Comparison of ENCODE assay signal across 13 cellular contexts in the genomic region with DNA sequence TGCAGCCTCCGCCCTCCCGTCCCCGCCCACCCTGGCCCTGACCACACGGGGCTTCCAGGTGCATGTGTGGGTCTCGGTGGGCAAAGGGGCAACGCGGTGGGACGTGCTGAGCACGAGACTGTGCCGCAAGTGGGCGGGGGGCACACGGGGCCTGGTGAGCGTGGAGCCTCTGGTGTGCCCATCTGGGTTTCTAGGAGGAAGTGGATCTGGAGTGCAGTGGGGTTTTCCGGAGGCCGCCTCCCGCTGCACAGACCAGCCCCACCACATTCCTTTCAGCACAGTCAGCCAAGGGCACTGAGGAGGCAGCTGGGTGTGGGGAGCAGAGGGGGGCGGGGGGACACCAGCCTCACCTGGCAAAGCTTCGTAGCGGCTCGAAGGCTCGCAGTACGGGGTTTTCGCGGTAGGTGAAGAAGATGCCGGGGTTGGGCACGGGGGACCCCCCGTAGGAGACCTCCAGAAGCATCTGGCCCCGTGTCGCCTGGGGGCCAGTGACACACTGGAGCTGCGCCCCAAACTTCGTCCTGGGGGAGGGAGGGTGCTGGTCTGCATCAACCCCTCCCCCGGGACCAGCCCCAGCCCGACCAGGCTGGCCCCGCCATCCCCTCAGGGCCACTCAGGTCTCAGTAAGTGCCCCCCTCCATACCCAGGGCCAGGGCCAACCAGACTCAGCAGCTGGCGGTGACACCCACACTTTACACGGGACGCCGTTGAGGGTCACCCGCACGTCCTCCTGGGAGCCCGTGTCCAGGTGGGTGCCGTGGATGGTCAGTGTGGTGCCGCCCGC. TPM values are rescaled to one million over a fixed set of nuclear protein-coding genes. Genes with fewer than 3 reads are reported as not detected.
DNase-seq lines count a peak whose midpoint lies in the region; ATAC-seq and TF ChIP-seq lines count a peak whose summit lies in the region.
"Had no signal": no experiment of that assay in that cellular context is flagged by ENCODE, and none has a peak within 500 bp of the region (broad histone marks: within the 10 kb centered on the region; RNA-seq: fewer than 3 reads in every experiment).

No MANE protein-coding gene starts in this region.

- ATAC-seq in lower lobe of right lung (peak; percentile 91 to 94), WTC11 (no peak), GM18909 (IDR thresholded peaks at IDR 0.05; ENCODE audit: poor library complexity, unreplicated experiment) (no peak)

- H3K4me1 ChIP-seq in colonic mucosa (no peaks in the 10 kb centered on the region), lower lobe of right lung (peaks cover 17% of the 10 kb centered on the region)
- H3K4me1 ChIP-seq: ascending aorta, right lobe of liver had no signal

- H3K27ac Mint-ChIP-seq in activated naive CD4-positive, alpha-beta T cell treated with anti-CD3 and anti-CD28 coated beads, Interleukin-2, amount 10 ng/mL, durations not matched to agents 7 days and 5 days: no peak overlapping the region
- H3K27ac Mint-ChIP-seq in WTC11: no peak overlapping the region
- H3K27ac Mint-ChIP-seq: activated CD4-positive, alpha-beta T cell treated with anti-CD3 and anti-CD28 coated beads, Interleukin-2, amount 10 ng/mL, durations not matched to agents 24 days and 14 days had no signal

- intact Hi-C loops in colonic mucosa (cut with DNase I): no loop called here
- intact Hi-C loops in lower lobe of right lung (cut with DNase I): no loop called here

- DNase-seq in A172 (ENCODE audit: low spot score) (peak; percentile 92), LHCN-M2 (ENCODE audit: low read depth) (peak; percentile 80), colonic mucosa (peak; percentile 77), lower lobe of right lung (peak; percentile 89), DMS 273 treated with DMSO at 0.1 percent for 48 hours (lab: John Stamatoyannopoulos, UW) (no peak), WTC11 (ENCODE audit: low spot score) (no peak)
- DNase-seq in activated naive CD4-positive, alpha-beta T cell treated with anti-CD3 and anti-CD28 coated beads, Interleukin-2, amount 10 ng/mL, durations not matched to agents 7 days and 5 days: no peak
- DNase-seq: activated CD4-positive, alpha-beta T cell treated with anti-CD3 and anti-CD28 coated beads, Interleukin-2, amount 10 ng/mL, durations not matched to agents 24 days and 14 days; NCI-H774; right lobe of liver; stimulated activated naive CD4-positive, alpha-beta T cell treated with Interleukin-2 at 50 U/mL for 16 hours had no signal

- no peak overlapping the region for H3K4me3 Mint-ChIP-seq in activated naive CD4-positive, alpha-beta T cell treated with anti-CD3 and anti-CD28 coated beads, Interleukin-2, amount 10 ng/mL, durations not matched to agents 7 days and 5 days
- H3K4me3 Mint-ChIP-seq in WTC11: no peak overlapping the region
- H3K4me3 Mint-ChIP-seq: activated CD4-positive, alpha-beta T cell treated with anti-CD3 and anti-CD28 coated beads, Interleukin-2, amount 10 ng/mL, durations not matched to agents 24 days and 14 days had no signal

- H3K27me3 ChIP-seq in colonic mucosa (no peaks in the 10 kb centered on the region), lower lobe of right lung (ENCODE audit: low read depth) (no peaks in the 10 kb centered on the region)
- H3K27me3 ChIP-seq: ascending aorta, right lobe of liver had no signal

- POLR2A ChIA-PET in WTC11 (lab: Charles Lee): no interaction called here

- H3K36me3 Mint-ChIP-seq in activated naive CD4-positive, alpha-beta T cell treated with anti-CD3 and anti-CD28 coated beads, Interleukin-2, amount 10 ng/mL, durations not matched to agents 7 days and 5 days: no peaks in the 10 kb centered on the region
- H3K36me3 Mint-ChIP-seq in WTC11: peaks cover 27% of the 10 kb centered on the region

- no peaks in the 10 kb centered on the region for H3K9me3 ChIP-seq in colonic mucosa
- no peaks in the 10 kb centered on the region for H3K9me3 ChIP-seq in lower lobe of right lung
- H3K9me3 ChIP-seq: ascending aorta, right lobe of liver had no signal

- H3K36me3 ChIP-seq in colonic mucosa (peaks cover 43% of the 10 kb centered on the region), lower lobe of right lung (peaks cover 95% of the 10 kb centered on the region)

- no peak overlapping the region for H3K9ac ChIP-seq in colonic mucosa (ENCODE audit: low read depth in 2 of 2, low read length in 2 of 2)

- CTCF ChIA-PET in activated naive CD4-positive, alpha-beta T cell treated with anti-CD3 and anti-CD28 coated beads, Interleukin-2, amount 10 ng/mL, durations not matched to agents 7 days and 5 days (lab: Charles Lee): no interaction called here
- CTCF ChIA-PET in WTC11 (lab: Charles Lee): interaction anchor here (0.6 kb wide), 1 partner anchor 11 kb away, joined by 3 read pairs; no protein-coding TSS in a partner anchor

- no peak for TF ChIP-seq CTCF in colonic mucosa (IDR thresholded peaks at IDR 0.05)
- no peak for TF ChIP-seq CTCF in lower lobe of right lung (IDR thresholded peaks at IDR 0.05)
- TF ChIP-seq CTCF in WTC11 (IDR thresholded peaks at IDR 0.05): no peak

- H3K27ac ChIP-seq in colonic mucosa: no peak overlapping the region
- H3K27ac ChIP-seq in lower lobe of right lung: peak overlapping the region; percentile 64
- H3K27ac ChIP-seq: ascending aorta, right lobe of liver had no signal

- H3K4me1 Mint-ChIP-seq in activated naive CD4-positive, alpha-beta T cell treated with anti-CD3 and anti-CD28 coated beads, Interleukin-2, amount 10 ng/mL, durations not matched to agents 7 days and 5 days: no peaks in the 10 kb centered on the region
- no peaks in the 10 kb centered on the region for H3K4me1 Mint-ChIP-seq in WTC11
- H3K4me1 Mint-ChIP-seq: activated CD4-positive, alpha-beta T cell treated with anti-CD3 and anti-CD28 coated beads, Interleukin-2, amount 10 ng/mL, durations not matched to agents 24 days and 14 days had no signal

- H3K9me3 Mint-ChIP-seq in activated naive CD4-positive, alpha-beta T cell treated with anti-CD3 and anti-CD28 coated beads, Interleukin-2, amount 10 ng/mL, durations not matched to agents 7 days and 5 days: no peaks in the 10 kb centered on the region
- H3K9me3 Mint-ChIP-seq in WTC11: no peaks in the 10 kb centered on the region
- H3K9me3 Mint-ChIP-seq: activated CD4-positive, alpha-beta T cell treated with anti-CD3 and anti-CD28 coated beads, Interleukin-2, amount 10 ng/mL, durations not matched to agents 24 days and 14 days had no signal

- no peaks in the 10 kb centered on the region for H3K27me3 Mint-ChIP-seq in activated naive CD4-positive, alpha-beta T cell treated with anti-CD3 and anti-CD28 coated beads, Interleukin-2, amount 10 ng/mL, durations not matched to agents 7 days and 5 days
- no peaks in the 10 kb centered on the region for H3K27me3 Mint-ChIP-seq in WTC11 (ENCODE audit: low read depth)
- H3K27me3 Mint-ChIP-seq: activated CD4-positive, alpha-beta T cell treated with anti-CD3 and anti-CD28 coated beads, Interleukin-2, amount 10 ng/mL, durations not matched to agents 24 days and 14 days had no signal

- H3K4me3 ChIP-seq in colonic mucosa: no peak overlapping the region
- no peak overlapping the region for H3K4me3 ChIP-seq in lower lobe of right lung
- H3K4me3 ChIP-seq: ascending aorta, right lobe of liver had no signal

TF ChIP-seq in WTC11, 78 proteins besides CTCF, POLR2A, EP300 and RAD21 (continues in another document):
- TF ChIP-seq, protein P1, sequence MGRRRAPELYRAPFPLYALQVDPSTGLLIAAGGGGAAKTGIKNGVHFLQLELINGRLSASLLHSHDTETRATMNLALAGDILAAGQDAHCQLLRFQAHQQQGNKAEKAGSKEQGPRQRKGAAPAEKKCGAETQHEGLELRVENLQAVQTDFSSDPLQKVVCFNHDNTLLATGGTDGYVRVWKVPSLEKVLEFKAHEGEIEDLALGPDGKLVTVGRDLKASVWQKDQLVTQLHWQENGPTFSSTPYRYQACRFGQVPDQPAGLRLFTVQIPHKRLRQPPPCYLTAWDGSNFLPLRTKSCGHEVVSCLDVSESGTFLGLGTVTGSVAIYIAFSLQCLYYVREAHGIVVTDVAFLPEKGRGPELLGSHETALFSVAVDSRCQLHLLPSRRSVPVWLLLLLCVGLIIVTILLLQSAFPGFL (CRISPR knock-in tag; IDR thresholded peaks at IDR 0.05; ENCODE audit: borderline replicate concordance): no peak
- TF ChIP-seq ESRRA (CRISPR knock-in tag; IDR thresholded peaks at IDR 0.05; ENCODE audit: borderline replicate concordance): no peak
- TF ChIP-seq CBFB (CRISPR knock-in tag; IDR thresholded peaks at IDR 0.05; ENCODE audit: low read depth): no peak
- no peak for TF ChIP-seq MYBL2 (CRISPR knock-in tag; IDR thresholded peaks at IDR 0.05)
- TF ChIP-seq, protein P2, sequence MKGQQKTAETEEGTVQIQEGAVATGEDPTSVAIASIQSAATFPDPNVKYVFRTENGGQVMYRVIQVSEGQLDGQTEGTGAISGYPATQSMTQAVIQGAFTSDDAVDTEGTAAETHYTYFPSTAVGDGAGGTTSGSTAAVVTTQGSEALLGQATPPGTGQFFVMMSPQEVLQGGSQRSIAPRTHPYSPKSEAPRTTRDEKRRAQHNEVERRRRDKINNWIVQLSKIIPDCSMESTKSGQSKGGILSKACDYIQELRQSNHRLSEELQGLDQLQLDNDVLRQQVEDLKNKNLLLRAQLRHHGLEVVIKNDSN (CRISPR knock-in tag; IDR thresholded peaks at IDR 0.05): no peak

RNA-seq across cellular contexts. Expression of a gene that starts 12.4 kb away (rescaled TPM):
- total RNA-seq in A172 (2014; rRNA removed; shearing (Covaris generic)): 13.4 and 15.4 TPM in 2 replicates
- total RNA-seq in LHCN-M2 (2014; rRNA removed) (7.6 and 8.3 TPM in 2 replicates), colonic mucosa (1 to 10 TPM; 1.3 to 1.9 TPM), lower lobe of right lung (13.1 TPM), WTC11 (2021) (1.4 to 2.3 TPM (median 1.9 TPM) in 3 replicates)
- 7.9 TPM for polyA plus RNA-seq in LHCN-M2 (2012)

RNA-seq across cellular contexts. Expression of a gene that starts 21.1 kb away (rescaled TPM):
- 31.4 and 32.2 TPM in 2 replicates for total RNA-seq in A172 (2014; rRNA removed; shearing (Covaris generic))
- total RNA-seq in LHCN-M2 (2014; rRNA removed): 31.2 and 33.8 TPM in 2 replicates
- polyA plus RNA-seq in LHCN-M2 (2012): 20.4 TPM
- total RNA-seq in colonic mucosa: 1 to 10 TPM; 2.0 to 2.6 TPM
- total RNA-seq in lower lobe of right lung: 11.9 TPM
- 26.9 to 31.0 TPM (median 28.8 TPM) in 3 replicates for total RNA-seq in WTC11 (2021)

RNA-seq across cellular contexts. Expression of a gene that starts 24.9 kb away (rescaled TPM):
- 64.9 and 65.0 TPM in 2 replicates for total RNA-seq in A172 (2014; rRNA removed; shearing (Covaris generic))
- total RNA-seq in LHCN-M2 (2014; rRNA removed) (140 and 148 TPM in 2 replicates), colonic mucosa (100 to 1,000 TPM; 270 to 339 TPM), lower lobe of right lung (256 TPM), WTC11 (2021) (110 to 113 TPM (median 111 TPM) in 3 replicates)
- 151 TPM for polyA plus RNA-seq in LHCN-M2 (2012)

RNA-seq across cellular contexts. Expression of a gene that starts 31.5 kb away (rescaled TPM):
- 11.4 and 12.6 TPM in 2 replicates for total RNA-seq in A172 (2014; rRNA removed; shearing (Covaris generic))
- total RNA-seq in LHCN-M2 (2014; rRNA removed) (28.2 and 29.1 TPM in 2 replicates), colonic mucosa (10 to 100 TPM; 40.5 to 59.1 TPM), lower lobe of right lung (47.9 TPM), WTC11 (2021) (31.9 to 40.9 TPM (median 38.2 TPM) in 3 replicates)
- polyA plus RNA-seq in LHCN-M2 (2012): 14.3 TPM

RNA-seq across cellular contexts. Expression of a gene that starts 37.7 kb away (rescaled TPM):
- 8.9 and 10.6 TPM in 2 replicates for total RNA-seq in A172 (2014; rRNA removed; shearing (Covaris generic))
- total RNA-seq in LHCN-M2 (2014; rRNA removed): 29.8 and 34.6 TPM in 2 replicates
- polyA plus RNA-seq in LHCN-M2 (2012): 10.2 TPM
- 10 to 100 TPM; 19.2 to 33.4 TPM for total RNA-seq in colonic mucosa
- 48.5 TPM for total RNA-seq in lower lobe of right lung
- 36.3 to 45.4 TPM (median 40.8 TPM) in 3 replicates for total RNA-seq in WTC11 (2021)

Comparison
In these comparisons a context has a peak if more than half of its experiments do, and no peak if none do; other contexts are left out.
1. DNase-seq: peak in A172 (single experiment), LHCN-M2 (single experiment), colonic mucosa (single experiment) and lower lobe of right lung (single experiment); none in DMS 273 treated with DMSO at 0.1 percent for 48 hours (single experiment), activated naive CD4-positive, alpha-beta T cell treated with anti-CD3 and anti-CD28 coated beads, Interleukin-2, amount 10 ng/mL, durations not matched to agents 7 days and 5 days (single experiment) and WTC11 (single experiment).
2. ATAC-seq: peak in lower lobe of right lung (2 of 2); none in WTC11 (single experiment) and GM18909 (single experiment).